In the genomic region with DNA sequence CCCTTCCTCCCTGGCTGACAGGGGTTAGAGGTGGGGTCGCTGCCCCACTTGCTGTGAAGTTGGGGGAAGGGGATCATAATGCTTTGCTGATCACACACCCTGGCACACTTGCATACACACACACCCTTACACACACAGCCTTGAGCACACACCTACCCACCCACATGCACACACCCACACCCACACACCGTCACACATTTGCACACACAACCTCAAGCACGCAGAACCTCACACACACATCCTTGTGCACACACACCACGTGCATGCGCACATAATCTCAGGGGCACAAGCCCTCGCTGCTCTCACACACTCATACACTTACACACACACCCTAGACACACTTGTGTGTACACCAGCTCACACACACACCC, we compare ENCODE assay signal across 12 cellular contexts. TPM values are rescaled to one million over a fixed set of nuclear protein-coding genes. Genes with fewer than 3 reads are reported as not detected.
"Had no signal": no experiment of that assay in that cellular context is flagged by ENCODE, and none has a peak within 500 bp of the region (broad histone marks: within the 10 kb centered on the region; RNA-seq: fewer than 3 reads in every experiment).

No MANE protein-coding gene starts in this region.

- H3K27me3 ChIP-seq: breast epithelium, dorsolateral prefrontal cortex, pancreas, testis had no signal

- H3K36me3 ChIP-seq: breast epithelium, pancreas had no signal

- DNase-seq: activated gamma-delta T cell; activated T-cell treated with anti-CD3 and anti-CD28 coated beads, Interleukin-2, amount 50 U/mL, for 4 hours; anterior cingulate cortex; dorsolateral prefrontal cortex; hippocampal formation; left ventricle myocardium superior; mesendoderm; pancreas; testis had no signal

- ATAC-seq: left ventricle myocardium superior, pancreas had no signal

- H3K4me1 ChIP-seq: breast epithelium, pancreas, testis had no signal

- H3K4me3 ChIP-seq: breast epithelium, dorsolateral prefrontal cortex, pancreas, testis had no signal

- H3K9me3 ChIP-seq: breast epithelium, pancreas, testis had no signal

- H3K27ac ChIP-seq: breast epithelium, dorsolateral prefrontal cortex, pancreas, testis had no signal

RNA-seq across cellular contexts. Expression of gene TNFRSF8, which starts 16.4 kb away (rescaled TPM):
- total RNA-seq: renal cortical epithelial cell had no signal
- polyA plus RNA-seq: neural cell had no signal
